Comparison of ENCODE assay signal across 9 cellular contexts in the genomic region with DNA sequence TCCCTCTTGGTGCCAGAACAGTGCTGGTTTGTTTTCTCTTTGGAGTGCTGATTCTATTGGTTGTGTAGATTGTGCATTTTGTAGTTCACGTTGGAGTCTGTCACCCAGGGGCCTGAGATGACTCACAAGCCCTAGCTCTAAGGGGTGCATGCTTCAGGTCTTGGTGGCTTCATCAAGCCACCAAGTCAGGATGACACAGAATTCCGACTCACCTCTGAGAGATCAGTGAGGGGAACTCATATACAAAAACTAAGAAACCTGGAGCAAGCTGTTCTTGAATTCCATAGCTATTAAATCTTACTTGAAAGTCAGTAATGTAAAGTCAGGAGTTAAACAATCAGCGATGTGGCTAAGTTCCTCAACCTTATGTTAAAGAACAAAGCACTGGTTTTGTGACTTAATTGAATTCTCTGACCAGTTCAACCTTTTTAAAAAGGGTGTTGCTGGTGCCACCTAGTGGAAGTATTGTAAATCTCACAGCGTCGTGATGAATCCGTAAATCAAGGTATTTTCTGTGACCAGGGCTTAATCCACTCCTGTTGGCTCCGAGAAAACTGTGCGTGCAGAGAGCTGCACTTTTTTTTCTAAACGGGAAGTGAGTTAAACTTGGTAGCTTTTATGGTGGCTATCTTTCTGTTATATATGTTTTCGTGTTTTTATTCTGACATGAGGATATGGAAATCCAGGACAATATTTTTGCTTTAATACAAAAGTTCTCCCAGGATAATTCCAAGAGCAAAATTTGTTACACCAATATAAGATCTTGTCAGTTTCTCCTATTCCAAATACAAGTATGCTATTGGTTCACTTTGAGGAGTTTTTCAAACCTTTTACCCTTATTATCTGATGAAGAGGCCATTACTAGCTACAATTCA. TPM values are rescaled to one million over a fixed set of nuclear protein-coding genes. Genes with fewer than 3 reads are reported as not detected.
DNase-seq lines count a peak whose midpoint lies in the region; ATAC-seq and TF ChIP-seq lines count a peak whose summit lies in the region.
"Had no signal": no experiment of that assay in that cellular context is flagged by ENCODE, and none has a peak within 500 bp of the region (broad histone marks: within the 10 kb centered on the region; RNA-seq: fewer than 3 reads in every experiment).

No MANE protein-coding gene starts in this region.

- H3K36me3 ChIP-seq in testis (ENCODE audit: low read depth, missing control alignments): no peaks in the 10 kb centered on the region
- H3K36me3 ChIP-seq: SJSA1 had no signal

- no peaks in the 10 kb centered on the region for H3K27me3 ChIP-seq in testis
- H3K27me3 ChIP-seq: SJSA1 had no signal

- ATAC-seq in HG02798 (IDR thresholded peaks at IDR 0.05; ENCODE audit: poor library complexity, unreplicated experiment): peak; percentile 82

- H3K9me3 ChIP-seq in testis: no peaks in the 10 kb centered on the region
- H3K9me3 ChIP-seq: SJSA1 had no signal

- in situ Hi-C loops in GM13976 (cut with MboI; ENCODE audit: low sequenced_read_pairs, unreplicated experiment): no loop called here

- peak; percentile 72 for TF ChIP-seq CTCF in AG09319 (IDR thresholded peaks at IDR 0.05; ENCODE audit: low read depth, low read length)
- TF ChIP-seq CTCF in GM13976 (IDR thresholded peaks at IDR 0.05; ENCODE audit: borderline replicate concordance, control extremely low read depth, extremely low read depth, insufficient read depth, missing control alignments): peak; percentile 48
- peak; percentile 32 to 77 (median 62) for TF ChIP-seq CTCF in testis (IDR thresholded peaks at IDR 0.05)

- H3K4me3 ChIP-seq in testis: no peak overlapping the region
- H3K4me3 ChIP-seq: SJSA1 had no signal

- H3K4me1 ChIP-seq in testis: no peaks in the 10 kb centered on the region
- H3K4me1 ChIP-seq: SJSA1 had no signal

- H3K27ac ChIP-seq in testis: no peak overlapping the region
- H3K27ac ChIP-seq: SJSA1 had no signal

- intact Hi-C loops in testis (cut with DNase I; ENCODE audit: low total_unique reads): no loop called here

- no peak for DNase-seq in AG09319 (ENCODE audit: extremely low read depth, low read depth)
- DNase-seq in GM13976 (ENCODE audit: low spot score): peak; percentile 55
- peak; percentile 49 for DNase-seq in NCI-H1105 (lab: John Stamatoyannopoulos, UW)
- peak; percentile 86 to 89 for DNase-seq in SW 1271 (lab: John Stamatoyannopoulos, UW)
- peak; percentile 52 to 76 for DNase-seq in dermis microvascular lymphatic vessel endothelial cell (ENCODE audit: low read depth in 2 of 2)
- peak; percentile 77 to 80 for DNase-seq in lung microvascular endothelial cell (ENCODE audit: low read depth in 2 of 2)
- peak; percentile 60 for DNase-seq in testis

- 19 to 24% methylated on average over 10 of the region's 10 CpGs for WGBS in testis, 2 donors

- no peak for TF ChIP-seq POLR2A in testis (IDR thresholded peaks at IDR 0.05)

RNA-seq across cellular contexts. Expression of a gene that starts 14.6 kb away (rescaled TPM):
- total RNA-seq in dermis microvascular lymphatic vessel endothelial cell (not detected in 2 replicates), lung microvascular endothelial cell (not detected in 2 replicates), testis (under 1 TPM in 1 of 2 donors, not detected in 1; 0.31 TPM)
- polyA plus RNA-seq in testis (ENCODE audit: insufficient read depth, low read depth, low replicate concordance): not detected
- total RNA-seq: SJSA1 had no signal
